In the genomic region with DNA sequence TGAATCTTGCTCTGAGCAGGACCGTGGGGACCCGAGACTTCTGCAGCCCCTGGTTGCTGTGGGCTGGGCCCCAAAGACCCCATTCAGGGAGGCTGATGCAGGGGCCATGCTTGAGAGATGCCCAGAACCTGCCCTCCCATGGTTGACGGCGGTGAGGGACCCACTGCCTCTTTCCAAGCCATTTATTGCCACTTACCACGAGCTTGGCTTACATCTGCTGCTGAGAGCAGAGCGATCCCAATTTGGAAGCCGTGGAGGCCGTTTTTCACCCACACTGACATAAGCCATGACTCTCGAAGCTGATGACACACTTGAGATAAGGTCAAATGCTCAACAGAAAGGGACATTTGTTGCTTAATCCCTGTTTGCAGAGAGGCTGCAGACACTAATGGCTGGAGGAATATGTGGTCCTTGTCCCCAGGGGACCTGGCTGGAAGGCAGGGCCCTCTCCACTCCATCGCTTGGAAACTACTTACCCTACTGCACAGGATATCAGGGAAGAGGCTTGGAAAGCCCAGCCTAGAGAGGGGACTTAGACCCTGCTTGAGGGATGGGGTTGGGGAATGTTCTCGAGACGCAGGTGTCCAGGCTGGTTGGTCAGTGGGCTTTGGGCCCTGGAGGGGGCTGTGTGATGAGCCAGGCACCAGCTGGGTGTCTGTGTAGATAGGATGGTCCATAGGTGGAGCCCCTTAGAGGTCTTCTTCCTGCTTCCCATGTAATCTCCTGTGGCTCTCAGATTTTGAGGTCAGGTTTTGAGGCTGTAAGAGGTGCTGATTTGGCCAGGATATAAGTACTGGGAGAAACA, we compare ENCODE assay signal across 17 cellular contexts. TPM values are rescaled to one million over a fixed set of nuclear protein-coding genes. Genes with fewer than 3 reads are reported as not detected.
DNase-seq lines count a peak whose midpoint lies in the region; ATAC-seq and TF ChIP-seq lines count a peak whose summit lies in the region.
"Had no signal": no experiment of that assay in that cellular context is flagged by ENCODE, and none has a peak within 500 bp of the region (broad histone marks: within the 10 kb centered on the region; RNA-seq: fewer than 3 reads in every experiment).

No MANE protein-coding gene starts in this region.

- no peaks in the 10 kb centered on the region for H3K4me1 Mint-ChIP-seq in immature natural killer cell

- H3K4me3 ChIP-seq in BE2C (ENCODE audit: low read depth, low read length): peak overlapping the region; percentile 26; the same call in 1 of the 2 replicates
- H3K4me3 ChIP-seq in adrenal gland: no peak overlapping the region
- H3K4me3 ChIP-seq: BLaER1 treated with 17β-estradiol and CSF1 and Interleukin-3, amounts not matched to agents 10 nM and 100 nM; GM23248 had no signal

- intact Hi-C loops in adrenal gland (cut with DNase I) (no loop called here), cardiac septum (cut with DNase I) (loop anchor here (5.0 kb wide), 1 partner anchor 160 kb away; no protein-coding TSS in a partner anchor)

- peaks cover 2 to 6% (median 3%) of the 10 kb centered on the region in 3 donors for H3K27me3 Mint-ChIP-seq in immature natural killer cell (ENCODE audit: low read depth in 3 of 3)

- WGBS in adrenal gland, 4 donors: 39 to 49% (median 47%) methylated on average over 11 to 12 of the region's 12 CpGs

- no peaks in the 10 kb centered on the region for H3K36me3 Mint-ChIP-seq in immature natural killer cell

- peak; percentile 88 for DNase-seq in BE2C
- DNase-seq in adrenal gland: peak; percentile 63 to 90 (median 75)
- DNase-seq in cardiac septum (ENCODE audit: low spot score): peak; percentile 74
- peak; percentile 82 for DNase-seq in mesenteric fat pad (ENCODE audit: low spot score)
- DNase-seq in immature natural killer cell: no peak
- no peak for DNase-seq in hippocampal formation (lab: John Stamatoyannopoulos, UW)
- DNase-seq in KG1 (lab: John Stamatoyannopoulos, UW): no peak
- DNase-seq: GDM1, GM23248, KBM-7, NCI-H1417 treated with DMSO at 0.1 percent for 48 hours, NCI-H2029, NCI-H2171, NCI-H446 treated with DMSO at 0.1 percent for 48 hours had no signal

- H3K4me3 Mint-ChIP-seq in immature natural killer cell: no peak overlapping the region

- H3K27me3 ChIP-seq in BE2C (no peaks in the 10 kb centered on the region), adrenal gland (no peaks in the 10 kb centered on the region)

- no peak overlapping the region for H3K27ac Mint-ChIP-seq in immature natural killer cell

- TF ChIP-seq CTCF in BE2C (IDR thresholded peaks at IDR 0.05; ENCODE audit: low read depth, low read length) (no peak; the same call in 1 of the 2 replicates), adrenal gland (IDR thresholded peaks at IDR 0.05) (no peak)

- peak in 1 of 2 donors; percentile 18 for TF ChIP-seq POLR2A in adrenal gland (IDR thresholded peaks at IDR 0.05)

- H3K4me1 ChIP-seq in BE2C: peaks cover 50% of the 10 kb centered on the region
- peaks cover 0 to 12% of the 10 kb centered on the region in 2 donors for H3K4me1 ChIP-seq in adrenal gland (replicated peaks in 1 of 2)

- ATAC-seq in HG02973 (IDR thresholded peaks at IDR 0.05; ENCODE audit: unreplicated experiment): no peak

- H3K9me3 ChIP-seq in BE2C (no peaks in the 10 kb centered on the region), adrenal gland (replicated peaks in 1 of 3) (no peaks in the 10 kb centered on the region)
- H3K9me3 ChIP-seq: BLaER1 treated with 17β-estradiol and CSF1 and Interleukin-3, amounts not matched to agents 10 nM and 100 nM had no signal

- H3K9me3 Mint-ChIP-seq in immature natural killer cell: no peaks in the 10 kb centered on the region

- H3K36me3 ChIP-seq in BE2C: no peaks in the 10 kb centered on the region
- no peaks in the 10 kb centered on the region for H3K36me3 ChIP-seq in adrenal gland (replicated peaks in 1 of 2)
- H3K36me3 ChIP-seq: BLaER1 treated with 17β-estradiol and CSF1 and Interleukin-3, amounts not matched to agents 10 nM and 100 nM had no signal

- no peak overlapping the region for H3K27ac ChIP-seq in adrenal gland
- H3K27ac ChIP-seq: BLaER1 treated with 17β-estradiol and CSF1 and Interleukin-3, amounts not matched to agents 10 nM and 100 nM; GM23248 had no signal

RNA-seq across cellular contexts. Expression of gene ZNF536, which starts 15.3 kb away (rescaled TPM):
- 14.6 TPM for polyA plus RNA-seq in BE2C (2012; ENCODE audit: insufficient read depth, insufficient read length, low read depth)
- 1 to 10 TPM; 2.3 to 9.2 (median 6.8) TPM for total RNA-seq in adrenal gland
- polyA plus RNA-seq in adrenal gland: 1 to 10 TPM; 2.4 to 2.7 (median 2.7) TPM
- total RNA-seq in cardiac septum: 11.9 TPM
- not detected for total RNA-seq in mesenteric fat pad
- polyA plus RNA-seq in immature natural killer cell: not detected
- total RNA-seq: A172 had no signal

Comparison
In these comparisons a context has a peak if more than half of its experiments do, and no peak if none do; other contexts are left out.
1. DNase-seq: peak in BE2C (single experiment), adrenal gland (7 of 7), cardiac septum (single experiment) and mesenteric fat pad (single experiment); none in immature natural killer cell (0 of 3), hippocampal formation (0 of 2) and KG1 (single experiment).